Comparison of ENCODE assay signal across 9 cellular contexts in the genomic region with DNA sequence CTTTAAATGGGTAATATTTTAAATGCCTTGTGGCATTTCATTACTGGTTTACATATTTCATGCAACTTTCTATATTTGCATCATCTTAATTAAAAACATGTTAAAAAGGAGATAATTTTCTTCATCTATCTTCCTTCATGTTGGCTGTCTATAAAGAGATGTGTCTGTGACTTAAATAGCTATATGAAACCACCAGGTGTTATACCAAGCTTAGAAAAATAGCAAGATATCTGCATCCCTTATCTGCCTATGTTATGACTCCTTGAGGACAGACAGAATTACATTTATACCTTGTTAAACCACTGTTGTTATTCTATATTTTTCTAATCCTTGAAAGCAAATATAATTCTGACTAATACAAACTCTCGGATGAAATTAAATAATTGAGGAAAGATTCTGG.
"Had no signal": no experiment of that assay in that cellular context is flagged by ENCODE, and none has a peak within 500 bp of the region (broad histone marks: within the 10 kb centered on the region; RNA-seq: fewer than 3 reads in every experiment).

No MANE protein-coding gene starts in this region.

- H3K4me1 Mint-ChIP-seq: IgD-negative memory B cell had no signal

- H3K27me3 Mint-ChIP-seq: IgD-negative memory B cell had no signal

- H3K9ac ChIP-seq: GM23248 had no signal

- DNase-seq: GM23248, GOT3, H7, HFFc6 had no signal

- H3K9me3 ChIP-seq: HAP-1 had no signal

- H3K36me3 Mint-ChIP-seq: IgD-negative memory B cell had no signal

- H2AFZ ChIP-seq: GM23248 had no signal

- H3K4me3 ChIP-seq: GM23248, HAP-1 had no signal

- ATAC-seq: HCT116, HepG2 had no signal

- H3K4me1 ChIP-seq: HAP-1 had no signal

- H3K36me3 ChIP-seq: HAP-1 had no signal

- H3K27ac Mint-ChIP-seq: HFFc6, IgD-negative memory B cell had no signal

- H3K27ac ChIP-seq: GM23248, HL-60 had no signal

- H3K4me3 Mint-ChIP-seq: HFFc6, IgD-negative memory B cell had no signal
